34 cellular contexts compared by ENCODE assay signal in the genomic region with DNA sequence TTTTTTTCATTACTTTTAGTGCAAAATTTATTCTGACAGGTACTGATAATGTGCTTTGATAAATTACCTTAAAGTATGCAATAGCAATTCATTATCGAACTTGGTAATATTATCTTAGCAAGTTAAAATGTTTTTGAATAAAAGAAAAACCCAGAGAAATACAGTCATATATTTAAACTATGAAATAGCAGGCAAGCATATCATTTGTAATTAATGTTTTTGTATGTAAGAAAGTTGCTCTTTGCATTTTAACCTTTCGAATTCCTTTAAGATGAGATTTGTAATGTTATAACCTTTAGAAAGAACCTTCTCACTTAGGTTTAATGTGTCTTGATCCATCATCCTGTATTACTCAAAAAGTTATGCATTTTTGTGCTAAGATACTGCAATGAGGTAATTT.
"Had no signal": no experiment of that assay in that cellular context is flagged by ENCODE, and none has a peak within 500 bp of the region (broad histone marks: within the 10 kb centered on the region; RNA-seq: fewer than 3 reads in every experiment).

No MANE protein-coding gene starts in this region.

- H3K27ac ChIP-seq: adrenal gland, body of pancreas, esophagus muscularis mucosa, WERI-Rb-1 had no signal

- H3K4me3 Mint-ChIP-seq: activated B cell treated with CpG ODN at 0.5 μM for 24 hours; activated CD4-positive, alpha-beta memory T cell treated with anti-CD3 and anti-CD28 coated beads for 36 hours; activated CD4-positive, alpha-beta T cell treated with anti-CD3 and anti-CD28 coated beads for 36 hours; activated CD4-positive, alpha-beta T cell treated with anti-CD3 and anti-CD28 coated beads, Interleukin-2, amount 10 ng/mL, durations not matched to agents 24 days and 14 days; activated CD8-positive, alpha-beta memory T cell treated with anti-CD3 and anti-CD28 coated beads, Interleukin-2, amount 10 ng/mL, durations not matched to agents 7 days and 5 days; activated CD8-positive, alpha-beta T cell treated with anti-CD3 and anti-CD28 coated beads, Interleukin-2, amount 10 ng/mL, durations not matched to agents 7 days and 5 days; activated naive CD4-positive, alpha-beta T cell treated with anti-CD3 and anti-CD28 coated beads for 36 hours; activated naive CD4-positive, alpha-beta T cell treated with anti-CD3 and anti-CD28 coated beads, Interleukin-2, amount 50 U/mL, for 24 hours; activated naive CD8-positive, alpha-beta T cell treated with anti-CD3 and anti-CD28 coated beads for 36 hours; activated naive CD8-positive, alpha-beta T cell treated with anti-CD3 and anti-CD28 coated beads, Interleukin-2, amount 50 U/mL, for 24 hours; activated T-helper 1 cell treated with anti-CD3 and anti-CD28 coated beads, Interleukin-12 subunit alpha, Interleukin-12 subunit beta, Interleukin-2, Interleukin-4 antibody, amounts not matched to agents 30 ng/mL and 10 ng/mL and 1 ng/mL, durations not matched to agents 14 hours and 24 hours and 36 hours; effector memory CD8-positive, alpha-beta T cell; T-helper 17 cell; T-helper 2 cell treated with Interferon-gamma antibody and Interleukin-4, amounts not matched to agents 5 μg/mL and 100 μg/mL, for 36 hours had no signal

- H3K9me3 Mint-ChIP-seq: activated B cell treated with CpG ODN at 0.5 μM for 24 hours; activated CD4-positive, alpha-beta memory T cell treated with anti-CD3 and anti-CD28 coated beads for 36 hours; activated CD4-positive, alpha-beta T cell treated with anti-CD3 and anti-CD28 coated beads, Interleukin-2, amount 10 ng/mL, durations not matched to agents 24 days and 14 days; activated naive CD4-positive, alpha-beta T cell treated with anti-CD3 and anti-CD28 coated beads for 36 hours; activated naive CD4-positive, alpha-beta T cell treated with anti-CD3 and anti-CD28 coated beads, Interleukin-2, amount 50 U/mL, for 24 hours; activated naive CD8-positive, alpha-beta T cell treated with anti-CD3 and anti-CD28 coated beads for 36 hours; activated naive CD8-positive, alpha-beta T cell treated with anti-CD3 and anti-CD28 coated beads, Interleukin-2, amount 50 U/mL, for 24 hours; activated T-helper 1 cell treated with anti-CD3 and anti-CD28 coated beads, Interleukin-12 subunit alpha, Interleukin-12 subunit beta, Interleukin-2, Interleukin-4 antibody, amounts not matched to agents 30 ng/mL and 10 ng/mL and 1 ng/mL, durations not matched to agents 14 hours and 24 hours and 36 hours; activated T-helper 2 cell treated with anti-CD3 and anti-CD28 coated beads, Interferon-gamma antibody, Interleukin-2, Interleukin-4, amounts not matched to agents 10 μg/mL and 5 μg/mL and 100 μg/mL, durations not matched to agents 14 hours and 24 hours and 36 hours; effector memory CD8-positive, alpha-beta T cell; T-helper 2 cell treated with Interferon-gamma antibody and Interleukin-4, amounts not matched to agents 5 μg/mL and 100 μg/mL, for 36 hours had no signal

- H3K27me3 ChIP-seq: adrenal gland, body of pancreas, esophagus muscularis mucosa had no signal

- H3K9me3 ChIP-seq: adrenal gland, body of pancreas, esophagus muscularis mucosa had no signal

- H3K4me1 ChIP-seq: body of pancreas had no signal

- ATAC-seq: activated CD4-positive, alpha-beta T cell treated with anti-CD3 and anti-CD28 coated beads for 36 hours; activated CD8-positive, alpha-beta memory T cell treated with anti-CD3 and anti-CD28 coated beads, Interleukin-2, amount 10 ng/mL, durations not matched to agents 7 days and 5 days; activated CD8-positive, alpha-beta T cell treated with anti-CD3 and anti-CD28 coated beads, Interleukin-2, amount 10 ng/mL, durations not matched to agents 7 days and 5 days; activated naive CD8-positive, alpha-beta T cell treated with anti-CD3 and anti-CD28 coated beads, Interleukin-2, amount 50 U/mL, for 24 hours; body of pancreas; effector memory CD8-positive, alpha-beta T cell; T-helper 17 cell had no signal

- H3K27me3 Mint-ChIP-seq: activated B cell treated with CpG ODN at 0.5 μM for 24 hours; activated CD4-positive, alpha-beta memory T cell treated with anti-CD3 and anti-CD28 coated beads for 36 hours; activated CD4-positive, alpha-beta T cell treated with anti-CD3 and anti-CD28 coated beads for 36 hours; activated CD4-positive, alpha-beta T cell treated with anti-CD3 and anti-CD28 coated beads, Interleukin-2, amount 10 ng/mL, durations not matched to agents 24 days and 14 days; activated CD8-positive, alpha-beta memory T cell treated with anti-CD3 and anti-CD28 coated beads, Interleukin-2, amount 10 ng/mL, durations not matched to agents 7 days and 5 days; activated naive CD4-positive, alpha-beta T cell treated with anti-CD3 and anti-CD28 coated beads, Interleukin-2, amount 50 U/mL, for 24 hours; activated naive CD8-positive, alpha-beta T cell treated with anti-CD3 and anti-CD28 coated beads for 36 hours; activated naive CD8-positive, alpha-beta T cell treated with anti-CD3 and anti-CD28 coated beads, Interleukin-2, amount 50 U/mL, for 24 hours; effector memory CD8-positive, alpha-beta T cell; T-helper 17 cell had no signal

- H3K4me3 ChIP-seq: adrenal gland, body of pancreas, esophagus muscularis mucosa had no signal

- H3K4me1 Mint-ChIP-seq: activated B cell treated with CpG ODN at 0.5 μM for 24 hours; activated CD4-positive, alpha-beta T cell treated with anti-CD3 and anti-CD28 coated beads for 36 hours; activated CD4-positive, alpha-beta T cell treated with anti-CD3 and anti-CD28 coated beads, Interleukin-2, amount 10 ng/mL, durations not matched to agents 24 days and 14 days; activated CD8-positive, alpha-beta memory T cell treated with anti-CD3 and anti-CD28 coated beads, Interleukin-2, amount 10 ng/mL, durations not matched to agents 7 days and 5 days; activated naive CD4-positive, alpha-beta T cell treated with anti-CD3 and anti-CD28 coated beads, Interleukin-2, amount 50 U/mL, for 24 hours; activated naive CD8-positive, alpha-beta T cell treated with anti-CD3 and anti-CD28 coated beads for 36 hours; activated naive CD8-positive, alpha-beta T cell treated with anti-CD3 and anti-CD28 coated beads, Interleukin-2, amount 50 U/mL, for 24 hours; T-helper 17 cell had no signal

- DNase-seq: activated B cell treated with CpG ODN at 0.5 μM for 24 hours; activated CD4-positive, alpha-beta memory T cell treated with anti-CD3 and anti-CD28 coated beads for 36 hours; activated CD4-positive, alpha-beta T cell treated with anti-CD3 and anti-CD28 coated beads for 36 hours; activated CD4-positive, alpha-beta T cell treated with anti-CD3 and anti-CD28 coated beads, Interleukin-2, amount 10 ng/mL, durations not matched to agents 24 days and 14 days; activated CD4-positive, CD25-positive, alpha-beta regulatory T cell treated with anti-CD3 and anti-CD28 coated beads, Interleukin-2, amount 50 U/mL, for 72 hours; activated CD8-positive, alpha-beta memory T cell treated with anti-CD3 and anti-CD28 coated beads, Interleukin-2, amount 10 ng/mL, durations not matched to agents 7 days and 5 days; activated CD8-positive, alpha-beta memory T cell treated with anti-CD3 and anti-CD28 coated beads, Interleukin-2, amount 50 U/mL, for 4 hours; activated CD8-positive, alpha-beta T cell treated with anti-CD3 and anti-CD28 coated beads, Interleukin-2, amount 10 ng/mL, durations not matched to agents 7 days and 5 days; activated effector memory CD4-positive, alpha-beta T cell treated with anti-CD3 and anti-CD28 coated beads, Interleukin-2, amount 50 U/mL, for 16 hours; activated naive CD4-positive, alpha-beta T cell treated with anti-CD3 and anti-CD28 coated beads for 36 hours; activated naive CD8-positive, alpha-beta T cell treated with anti-CD3 and anti-CD28 coated beads for 36 hours; activated naive CD8-positive, alpha-beta T cell treated with anti-CD3 and anti-CD28 coated beads, Interleukin-2, amount 50 U/mL, for 24 hours; activated T-cell treated with anti-CD3 and anti-CD28 coated beads, Interleukin-2, amount 50 U/mL, for 1 hour; activated T-cell treated with anti-CD3 and anti-CD28 coated beads, Interleukin-2, amount 50 U/mL, for 48 hours; adrenal gland; anterior cingulate cortex; body of pancreas; caudate nucleus; cortex of kidney; dermis blood vessel endothelial cell; effector CD4-positive, alpha-beta T cell; effector memory CD8-positive, alpha-beta T cell; erythroblast; foreskin fibroblast; head of caudate nucleus; T-helper 1 cell; T-helper 17 cell; T1000; WERI-Rb-1 had no signal

- H3K27ac Mint-ChIP-seq: activated B cell treated with CpG ODN at 0.5 μM for 24 hours; activated CD4-positive, alpha-beta memory T cell treated with anti-CD3 and anti-CD28 coated beads for 36 hours; activated CD4-positive, alpha-beta T cell treated with anti-CD3 and anti-CD28 coated beads for 36 hours; activated CD4-positive, alpha-beta T cell treated with anti-CD3 and anti-CD28 coated beads, Interleukin-2, amount 10 ng/mL, durations not matched to agents 24 days and 14 days; activated CD8-positive, alpha-beta memory T cell treated with anti-CD3 and anti-CD28 coated beads, Interleukin-2, amount 10 ng/mL, durations not matched to agents 7 days and 5 days; activated CD8-positive, alpha-beta T cell treated with anti-CD3 and anti-CD28 coated beads, Interleukin-2, amount 10 ng/mL, durations not matched to agents 7 days and 5 days; activated naive CD4-positive, alpha-beta T cell treated with anti-CD3 and anti-CD28 coated beads for 36 hours; activated naive CD4-positive, alpha-beta T cell treated with anti-CD3 and anti-CD28 coated beads, Interleukin-2, amount 50 U/mL, for 24 hours; activated naive CD8-positive, alpha-beta T cell treated with anti-CD3 and anti-CD28 coated beads for 36 hours; activated naive CD8-positive, alpha-beta T cell treated with anti-CD3 and anti-CD28 coated beads, Interleukin-2, amount 50 U/mL, for 24 hours; activated T-helper 1 cell treated with anti-CD3 and anti-CD28 coated beads, Interleukin-12 subunit alpha, Interleukin-12 subunit beta, Interleukin-2, Interleukin-4 antibody, amounts not matched to agents 30 ng/mL and 10 ng/mL and 1 ng/mL, durations not matched to agents 14 hours and 24 hours and 36 hours; activated T-helper 2 cell treated with anti-CD3 and anti-CD28 coated beads, Interferon-gamma antibody, Interleukin-2, Interleukin-4, amounts not matched to agents 10 μg/mL and 5 μg/mL and 100 μg/mL, durations not matched to agents 14 hours and 24 hours and 36 hours; effector memory CD8-positive, alpha-beta T cell; T-helper 17 cell; T-helper 2 cell treated with Interferon-gamma antibody and Interleukin-4, amounts not matched to agents 5 μg/mL and 100 μg/mL, for 36 hours had no signal

- H3K36me3 ChIP-seq: adrenal gland, esophagus muscularis mucosa, WERI-Rb-1 had no signal
